8 cellular contexts compared by ENCODE assay signal in the genomic region with DNA sequence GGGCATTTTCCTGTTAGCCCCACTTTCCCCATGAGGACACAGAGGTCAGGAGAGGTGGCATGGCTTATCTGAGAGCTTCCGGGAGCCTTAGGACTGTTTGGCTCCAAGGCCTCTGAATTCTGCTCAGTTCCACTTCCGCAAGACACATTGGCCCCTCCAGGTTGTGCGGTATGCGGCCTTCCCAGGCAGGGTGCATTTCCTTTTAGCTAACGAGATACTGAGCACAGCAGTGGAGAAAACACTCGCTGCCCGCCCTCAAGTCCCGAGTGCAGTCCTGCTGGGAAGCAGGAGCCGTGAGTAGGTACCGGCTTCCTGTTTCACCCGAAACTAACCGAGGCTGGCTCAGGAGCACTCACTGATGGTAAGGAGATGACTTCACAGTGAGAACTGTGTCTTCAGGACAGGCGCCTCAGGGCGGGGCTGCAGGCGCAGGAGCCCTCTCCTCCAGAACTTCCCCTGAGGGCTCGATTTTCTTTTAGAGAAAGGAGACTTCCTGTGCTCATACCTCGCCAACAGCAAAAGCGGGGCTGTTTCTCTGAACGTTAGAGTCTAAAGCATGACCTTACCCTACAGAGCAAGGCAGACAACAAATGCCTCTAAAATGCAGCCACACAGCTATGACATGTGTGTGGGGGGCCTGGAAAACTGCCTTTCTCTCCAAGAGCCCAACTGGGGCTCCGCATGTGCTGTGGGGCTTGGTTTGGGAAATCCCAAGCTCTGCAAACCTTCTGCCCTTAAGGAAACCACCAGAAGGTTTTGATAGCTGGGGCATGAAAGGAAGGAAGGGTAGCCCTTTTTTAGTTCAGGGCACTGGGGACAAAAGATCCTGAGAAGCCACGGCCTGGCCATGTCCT. TPM values are rescaled to one million over a fixed set of nuclear protein-coding genes. Genes with fewer than 3 reads are reported as not detected.
DNase-seq lines count a peak whose midpoint lies in the region; ATAC-seq and TF ChIP-seq lines count a peak whose summit lies in the region.

No MANE protein-coding gene starts in this region.

- H3K27me3 ChIP-seq in right cardiac atrium (ENCODE audit: control insufficient read depth, insufficient read depth) = no peaks in the 10 kb centered on the region

- POLR2A ChIA-PET in GM10248 (lab: Yijun Ruan, JAX) = interaction anchor here (0.6 to 1.4 kb wide), 3 partner anchors 10 to 87 kb away, joined by 3 to 4 read pairs (median 4); partner anchors contain the start of gene RGS10
- POLR2A ChIA-PET in activated CD8-positive, alpha-beta T cell treated with anti-CD3 and anti-CD28 coated beads, Interleukin-2, amount 10 ng/mL, durations not matched to agents 7 days and 5 days (lab: Charles Lee) = interaction anchor here (0.6 to 3.7 kb wide), 10 partner anchors 10 to 98 kb away, joined by 3 to 25 read pairs (median 6); partner anchors contain the start of gene RGS10

- no peak overlapping the region for H3K4me3 ChIP-seq in right cardiac atrium (ENCODE audit: low read length)

- no peaks in the 10 kb centered on the region for H3K9me3 Mint-ChIP-seq in activated CD8-positive, alpha-beta T cell treated with anti-CD3 and anti-CD28 coated beads, Interleukin-2, amount 10 ng/mL, durations not matched to agents 7 days and 5 days (ENCODE audit: insufficient read depth)

- ATAC-seq in GM21786 (IDR thresholded peaks at IDR 0.05; ENCODE audit: unreplicated experiment) (peak; percentile 76), right cardiac atrium (peak; percentile 54 to 65)
- peak; percentile 79 for ATAC-seq in activated CD8-positive, alpha-beta T cell treated with anti-CD3 and anti-CD28 coated beads, Interleukin-2, amount 10 ng/mL, durations not matched to agents 7 days and 5 days

- intact Hi-C loops in right cardiac atrium (cut with DNase I) = no loop called here

- no peak overlapping the region for H3K27ac ChIP-seq in right cardiac atrium (ENCODE audit: low read length)

- H3K9me3 ChIP-seq in right cardiac atrium (ENCODE audit: control insufficient read depth, low read length) = no peaks in the 10 kb centered on the region

- WGBS in right cardiac atrium = 52% methylated on average over 21 of the region's 21 CpGs

- no peak for TF ChIP-seq CTCF in GM10248 (IDR thresholded peaks at IDR 0.05; ENCODE audit: control extremely low read depth, extremely low read depth, low read depth, missing control alignments)

- CTCF ChIA-PET in GM10248 (lab: Yijun Ruan, JAX) = interaction anchor here (0.9 to 3.0 kb wide), 9 partner anchors 11 to 310 kb away, joined by 3 to 12 read pairs (median 7); partner anchors contain the start of genes GRK5 and RGS10
- CTCF ChIA-PET in activated CD8-positive, alpha-beta T cell treated with anti-CD3 and anti-CD28 coated beads, Interleukin-2, amount 10 ng/mL, durations not matched to agents 7 days and 5 days (lab: Charles Lee) = interaction anchor here (1.1 to 3.9 kb wide), 9 partner anchors 10 to 307 kb away, joined by 3 to 43 read pairs (median 10); partner anchors contain the start of gene RGS10

- H3K4me1 ChIP-seq in right cardiac atrium (ENCODE audit: control insufficient read depth, insufficient read depth, low read length) = peaks cover 4% of the 10 kb centered on the region

- H3K27ac Mint-ChIP-seq in activated CD8-positive, alpha-beta T cell treated with anti-CD3 and anti-CD28 coated beads, Interleukin-2, amount 10 ng/mL, durations not matched to agents 7 days and 5 days = peak overlapping the region; percentile 92

- H3K4me1 Mint-ChIP-seq in activated CD8-positive, alpha-beta T cell treated with anti-CD3 and anti-CD28 coated beads, Interleukin-2, amount 10 ng/mL, durations not matched to agents 7 days and 5 days (ENCODE audit: low read depth) = peaks cover 84% of the 10 kb centered on the region

- peak; percentile 79 for DNase-seq in GM10248 (ENCODE audit: extremely low spot score)
- DNase-seq in M059J (ENCODE audit: low read depth) = peak; percentile 34
- DNase-seq in activated CD8-positive, alpha-beta T cell treated with anti-CD3 and anti-CD28 coated beads, Interleukin-2, amount 10 ng/mL, durations not matched to agents 7 days and 5 days = peak; percentile 78
- DNase-seq in right cardiac atrium = no peak
- DNase-seq in stimulated activated CD8-positive, alpha-beta memory T cell treated with anti-CD3 and anti-CD28 coated beads, Interleukin-2, amount 100 ng/mL, for 48 hours (ENCODE audit: low read depth in 2 of 2) = peak; percentile 53 to 60
- no peak for DNase-seq in NCI-H2029 (lab: John Stamatoyannopoulos, UW)
- DNase-seq in NCI-H1436 treated with DMSO at 0.1 percent for 48 hours (lab: John Stamatoyannopoulos, UW) = no peak

- peaks cover 75% of the 10 kb centered on the region for H3K36me3 Mint-ChIP-seq in activated CD8-positive, alpha-beta T cell treated with anti-CD3 and anti-CD28 coated beads, Interleukin-2, amount 10 ng/mL, durations not matched to agents 7 days and 5 days (ENCODE audit: low read depth)

- H3K27me3 Mint-ChIP-seq in activated CD8-positive, alpha-beta T cell treated with anti-CD3 and anti-CD28 coated beads, Interleukin-2, amount 10 ng/mL, durations not matched to agents 7 days and 5 days (ENCODE audit: low read depth) = no peaks in the 10 kb centered on the region

- peak overlapping the region; percentile 73 for H3K4me3 Mint-ChIP-seq in activated CD8-positive, alpha-beta T cell treated with anti-CD3 and anti-CD28 coated beads, Interleukin-2, amount 10 ng/mL, durations not matched to agents 7 days and 5 days

RNA-seq across cellular contexts. Expression of gene RGS10, which starts 25.9 kb away (rescaled TPM):
- 18.6 and 32.4 TPM in 2 replicates for total RNA-seq in M059J (2014; rRNA removed; shearing (Covaris generic))
- total RNA-seq in activated CD8-positive, alpha-beta T cell treated with anti-CD3 and anti-CD28 coated beads, Interleukin-2, amount 10 ng/mL, durations not matched to agents 7 days and 5 days = 100 to 1,000 TPM; 166 TPM
- total RNA-seq in right cardiac atrium = 1 to 10 TPM; 4.2 to 7.8 (median 6.8) TPM
- 6.0 TPM for polyA plus RNA-seq in right cardiac atrium

Comparison
In these comparisons a context has a peak if more than half of its experiments do, and no peak if none do; other contexts are left out.
1. DNase-seq: peak in GM10248 (single experiment), M059J (single experiment), activated CD8-positive, alpha-beta T cell treated with anti-CD3 and anti-CD28 coated beads, Interleukin-2, amount 10 ng/mL, durations not matched to agents 7 days and 5 days (single experiment) and stimulated activated CD8-positive, alpha-beta memory T cell treated with anti-CD3 and anti-CD28 coated beads, Interleukin-2, amount 100 ng/mL, for 48 hours (2 of 2); none in right cardiac atrium (0 of 3), NCI-H2029 (single experiment) and NCI-H1436 treated with DMSO at 0.1 percent for 48 hours (single experiment).
2. Peak in every context shown above with its lines, with median percentiles within 50 percentile points of each other: ATAC-seq.